33 cellular contexts compared by ENCODE assay signal in genomic region chr20:45776931-45777330, GRCh38. TPM values are rescaled to one million over a fixed set of nuclear protein-coding genes. Genes with fewer than 3 reads are reported as not detected.
"Had no signal": no experiment of that assay in that cellular context is flagged by ENCODE, and none has a peak within 500 bp of the region (broad histone marks: within the 10 kb centered on the region; RNA-seq: fewer than 3 reads in every experiment).

No MANE protein-coding gene starts in this region.

- ATAC-seq: activated CD8-positive, alpha-beta T cell treated with anti-CD3 and anti-CD28 coated beads for 36 hours; activated naive CD4-positive, alpha-beta T cell treated with anti-CD3 and anti-CD28 coated beads, Interleukin-2, amount 50 U/mL, for 72 hours; activated T-cell treated with anti-CD3 and anti-CD28 coated beads, Interleukin-2, amount 50 U/mL, for 72 hours; activated T-helper 17 cell treated with anti-CD3 and anti-CD28 coated beads, Interleukin-2, amount 50 U/mL, for 72 hours had no signal

- H3K9ac ChIP-seq: KMS-11, SK-N-SH had no signal

- H3K4me2 ChIP-seq: KMS-11, SK-N-SH had no signal

- H3K27ac ChIP-seq: adrenal gland, KMS-11, SJSA1 had no signal

- H3K27me3 ChIP-seq: adrenal gland, SJSA1 had no signal

- H3K36me3 Mint-ChIP-seq: activated naive CD4-positive, alpha-beta T cell treated with anti-CD3 and anti-CD28 coated beads, Interleukin-2, amount 50 U/mL, for 72 hours; brain had no signal

- H3K9me3 Mint-ChIP-seq: activated CD4-positive, alpha-beta T cell treated with anti-CD3 and anti-CD28 coated beads, Interleukin-2, amount 10 ng/mL, durations not matched to agents 24 days and 14 days; activated CD8-positive, alpha-beta T cell treated with anti-CD3 and anti-CD28 coated beads for 36 hours; activated naive CD4-positive, alpha-beta T cell treated with anti-CD3 and anti-CD28 coated beads, Interleukin-2, amount 50 U/mL, for 72 hours; activated T-cell treated with anti-CD3 and anti-CD28 coated beads, Interleukin-2, amount 50 U/mL, for 72 hours; activated T-helper 17 cell treated with anti-CD3 and anti-CD28 coated beads, Interleukin-2, amount 50 U/mL, for 72 hours; brain; T-helper 1 cell treated with Interleukin-12 subunit alpha and Interleukin-12 subunit beta and Interleukin-4 antibody, amounts not matched to agents 30 μg/mL and 1 μg/mL, for 36 hours; T-helper 2 cell treated with Interferon-gamma antibody and Interleukin-4, amounts not matched to agents 5 μg/mL and 100 μg/mL, for 36 hours had no signal

- H3K9me3 ChIP-seq: adrenal gland, SJSA1, SK-N-SH had no signal

- DNase-seq: activated CD4-positive, alpha-beta T cell treated with anti-CD3 and anti-CD28 coated beads, Interleukin-2, amount 10 ng/mL, durations not matched to agents 24 days and 14 days; activated CD4-positive, alpha-beta T cell treated with anti-CD3 and anti-CD28 coated beads, Interleukin-2, amount 50 U/mL, for 4 hours; activated CD8-positive, alpha-beta T cell treated with anti-CD3 and anti-CD28 coated beads for 36 hours; activated gamma-delta T cell; activated naive CD4-positive, alpha-beta T cell treated with Interleukin-2 at 50 U/mL for 16 hours; activated T-cell treated with anti-CD3 and anti-CD28 coated beads, Interleukin-2, amount 50 U/mL, for 1 hour; activated T-cell treated with anti-CD3 and anti-CD28 coated beads, Interleukin-2, amount 50 U/mL, for 72 hours; adrenal gland; anterior cingulate cortex; caudate nucleus; MM.1S; MV-4-11; NCI-H1092; NCI-H1436 treated with DMSO at 0.1 percent for 48 hours; NCI-H1694 treated with DMSO at 0.1 percent for 48 hours; NCI-H2029; NCI-H345; NCI-H524 treated with DMSO at 0.1 percent for 48 hours; SHP77 treated with DMSO at 0.1 percent for 48 hours; SK-N-SH had no signal

- H3K4me3 ChIP-seq: adrenal gland, SJSA1 had no signal

- H3K4me1 Mint-ChIP-seq: activated T-helper 17 cell treated with anti-CD3 and anti-CD28 coated beads, Interleukin-2, amount 50 U/mL, for 72 hours had no signal

- H3K4me3 Mint-ChIP-seq: activated CD4-positive, alpha-beta T cell treated with anti-CD3 and anti-CD28 coated beads, Interleukin-2, amount 10 ng/mL, durations not matched to agents 24 days and 14 days; activated CD8-positive, alpha-beta T cell treated with anti-CD3 and anti-CD28 coated beads for 36 hours; activated T-cell treated with anti-CD3 and anti-CD28 coated beads, Interleukin-2, amount 50 U/mL, for 72 hours; activated T-helper 17 cell treated with anti-CD3 and anti-CD28 coated beads, Interleukin-2, amount 50 U/mL, for 72 hours; brain; T-helper 1 cell treated with Interleukin-12 subunit alpha and Interleukin-12 subunit beta and Interleukin-4 antibody, amounts not matched to agents 30 μg/mL and 1 μg/mL, for 36 hours; T-helper 2 cell treated with Interferon-gamma antibody and Interleukin-4, amounts not matched to agents 5 μg/mL and 100 μg/mL, for 36 hours had no signal

- H3K36me3 ChIP-seq: adrenal gland, SJSA1 had no signal

- H3K27ac Mint-ChIP-seq: activated CD4-positive, alpha-beta T cell treated with anti-CD3 and anti-CD28 coated beads, Interleukin-2, amount 10 ng/mL, durations not matched to agents 24 days and 14 days; activated CD8-positive, alpha-beta T cell treated with anti-CD3 and anti-CD28 coated beads for 36 hours; activated naive CD4-positive, alpha-beta T cell treated with anti-CD3 and anti-CD28 coated beads, Interleukin-2, amount 50 U/mL, for 72 hours; activated T-cell treated with anti-CD3 and anti-CD28 coated beads, Interleukin-2, amount 50 U/mL, for 72 hours; activated T-helper 17 cell treated with anti-CD3 and anti-CD28 coated beads, Interleukin-2, amount 50 U/mL, for 72 hours; brain; T-helper 1 cell treated with Interleukin-12 subunit alpha and Interleukin-12 subunit beta and Interleukin-4 antibody, amounts not matched to agents 30 μg/mL and 1 μg/mL, for 36 hours; T-helper 2 cell treated with Interferon-gamma antibody and Interleukin-4, amounts not matched to agents 5 μg/mL and 100 μg/mL, for 36 hours had no signal

RNA-seq across cellular contexts. Expression of gene WFDC3, which starts 14.8 kb away (rescaled TPM):
- total RNA-seq: activated CD4-positive, alpha-beta T cell treated with anti-CD3 and anti-CD28 coated beads, Interleukin-2, amount 10 ng/mL, durations not matched to agents 24 days and 14 days; activated CD8-positive, alpha-beta memory T cell treated with anti-CD3 and anti-CD28 coated beads for 36 hours; activated T-helper 17 cell treated with anti-CD3 and anti-CD28 coated beads, Interleukin-2, amount 50 U/mL, for 72 hours; bronchial epithelial cell; OCI-LY7; SJSA1 had no signal

RNA-seq across cellular contexts. Expression of gene TNNC2, which starts 50.2 kb away (rescaled TPM):
- total RNA-seq: activated CD4-positive, alpha-beta T cell treated with anti-CD3 and anti-CD28 coated beads, Interleukin-2, amount 10 ng/mL, durations not matched to agents 24 days and 14 days; activated CD8-positive, alpha-beta memory T cell treated with anti-CD3 and anti-CD28 coated beads for 36 hours; activated CD8-positive, alpha-beta T cell treated with anti-CD3 and anti-CD28 coated beads for 36 hours; activated naive CD4-positive, alpha-beta T cell treated with anti-CD3 and anti-CD28 coated beads, Interleukin-2, amount 50 U/mL, for 72 hours; bronchial epithelial cell; OCI-LY7; SJSA1 had no signal

RNA-seq across cellular contexts. Expression of gene SPINT4, which starts 54.8 kb away (rescaled TPM):
- total RNA-seq: activated CD4-positive, alpha-beta T cell treated with anti-CD3 and anti-CD28 coated beads, Interleukin-2, amount 10 ng/mL, durations not matched to agents 24 days and 14 days; activated CD8-positive, alpha-beta memory T cell treated with anti-CD3 and anti-CD28 coated beads for 36 hours; activated CD8-positive, alpha-beta T cell treated with anti-CD3 and anti-CD28 coated beads for 36 hours; activated naive CD4-positive, alpha-beta T cell treated with anti-CD3 and anti-CD28 coated beads, Interleukin-2, amount 50 U/mL, for 72 hours; activated T-cell treated with anti-CD3 and anti-CD28 coated beads, Interleukin-2, amount 50 U/mL, for 72 hours; activated T-helper 17 cell treated with anti-CD3 and anti-CD28 coated beads, Interleukin-2, amount 50 U/mL, for 72 hours; adrenal gland; bronchial epithelial cell; LHCN-M2; NCI-H460; OCI-LY7; RPMI7951; SJSA1 had no signal
- polyA plus RNA-seq: adrenal gland, SK-N-SH had no signal
